ENCODE assay signal across 22 cellular contexts in genomic region chr4:49516796-49517195, GRCh38.
"Had no signal": no experiment of that assay in that cellular context is flagged by ENCODE, and none has a peak within 500 bp of the region (broad histone marks: within the 10 kb centered on the region; RNA-seq: fewer than 3 reads in every experiment).

No MANE protein-coding gene starts in this region.

- H3K27me3 Mint-ChIP-seq: central memory CD8-positive, alpha-beta T cell; dendritic cell treated with granulocyte-macrophage colony-stimulating factor and Interleukin-4, amounts not matched to agents 40 ng/mL and 50 ng/mL, for 4 days; effector memory CD8-positive, alpha-beta T cell; type B pancreatic cell had no signal

- H3K4me1 ChIP-seq: left lung, suprapubic skin, thyroid gland, uterus had no signal

- H3K27ac ChIP-seq: hepatocyte, left lung, ovary, suprapubic skin, thyroid gland, uterus had no signal

- H3K4me3 Mint-ChIP-seq: central memory CD8-positive, alpha-beta T cell; dendritic cell treated with granulocyte-macrophage colony-stimulating factor and Interleukin-4, amounts not matched to agents 40 ng/mL and 50 ng/mL, for 4 days; effector memory CD8-positive, alpha-beta T cell; naive thymus-derived CD8-positive, alpha-beta T cell; stimulated activated effector memory CD8-positive, alpha-beta T cell treated with anti-CD3 and anti-CD28 coated beads, Interleukin-12 subunit alpha, Interleukin-12 subunit beta, amount 100 ng/mL, for 72 hours; type B pancreatic cell had no signal

- H3K27me3 ChIP-seq: hepatocyte, ovary, suprapubic skin, thyroid gland, uterus had no signal

- H3K9me3 ChIP-seq: thyroid gland had no signal

- H3K36me3 Mint-ChIP-seq: stimulated activated effector memory CD8-positive, alpha-beta T cell treated with anti-CD3 and anti-CD28 coated beads, Interleukin-12 subunit alpha, Interleukin-12 subunit beta, amount 100 ng/mL, for 72 hours had no signal

- H3K36me3 ChIP-seq: left lung, ovary, suprapubic skin, thyroid gland, uterus had no signal

- H3K27ac Mint-ChIP-seq: dendritic cell treated with granulocyte-macrophage colony-stimulating factor and Interleukin-4, amounts not matched to agents 40 ng/mL and 50 ng/mL, for 4 days; effector memory CD8-positive, alpha-beta T cell; stimulated activated effector memory CD8-positive, alpha-beta T cell treated with anti-CD3 and anti-CD28 coated beads, Interleukin-12 subunit alpha, Interleukin-12 subunit beta, amount 100 ng/mL, for 72 hours; type B pancreatic cell had no signal

- ATAC-seq: effector memory CD8-positive, alpha-beta T cell; left lung; mucosa of descending colon; naive thymus-derived CD8-positive, alpha-beta T cell; right cardiac atrium; stimulated activated effector memory CD8-positive, alpha-beta T cell treated with anti-CD3 and anti-CD28 coated beads, Interleukin-12 subunit alpha, Interleukin-12 subunit beta, amount 100 ng/mL, for 72 hours; stimulated activated naive CD8-positive, alpha-beta T cell treated with anti-CD3 and anti-CD28 coated beads, Interleukin-15, Interleukin-2, amounts not matched to agents 100 U/mL and 50 U/mL, for 24 hours had no signal

- H3K4me1 Mint-ChIP-seq: central memory CD8-positive, alpha-beta T cell had no signal

- H3K4me3 ChIP-seq: hepatocyte, left lung, mucosa of descending colon, ovary, suprapubic skin, thyroid gland, uterus had no signal

- DNase-seq: effector memory CD8-positive, alpha-beta T cell; erythroblast; foreskin melanocyte; head of caudate nucleus; kidney glomerular epithelial cell; mesendoderm; ovary; stimulated activated CD4-positive, alpha-beta T cell treated with anti-CD3 and anti-CD28 coated beads, Interleukin-4, amount 100 ng/mL, for 1 hour; stimulated activated CD8-positive, alpha-beta memory T cell treated with anti-CD3 and anti-CD28 coated beads, Interleukin-4, amount 100 ng/mL, for 48 hours; stimulated activated naive CD8-positive, alpha-beta T cell treated with anti-CD3 and anti-CD28 coated beads, Interleukin-15, Interleukin-2, amounts not matched to agents 100 U/mL and 50 U/mL, for 24 hours; thyroid gland; uterus had no signal
